ENCODE assay signal across 8 cellular contexts in genomic region chr4:25144870-25145481, GRCh38. TPM values are rescaled to one million over a fixed set of nuclear protein-coding genes. Genes with fewer than 3 reads are reported as not detected.
A peak's percentile ranks its signal among the peaks of the same experiment; 100 is the strongest.
DNase-seq lines count a peak whose midpoint lies in the region; ATAC-seq and TF ChIP-seq lines count a peak whose summit lies in the region.

No MANE protein-coding gene starts in this region.

- H3K36me3 ChIP-seq in PC-3 (ENCODE audit: low read depth, low read length) = no peaks in the 10 kb centered on the region
- H3K36me3 ChIP-seq in tibial artery = peaks cover 6 to 11% (median 11%) of the 10 kb centered on the region in 3 donors

- no peaks in the 10 kb centered on the region for H3K9me3 ChIP-seq in PC-3 (ENCODE audit: low read length)
- no peaks in the 10 kb centered on the region for H3K9me3 ChIP-seq in tibial artery

- H3K4me1 ChIP-seq in PC-3 (ENCODE audit: insufficient read depth, low read length) (no peaks in the 10 kb centered on the region), tibial artery (no peaks in the 10 kb centered on the region)

- no peaks in the 10 kb centered on the region for H3K79me2 ChIP-seq in PC-3 (ENCODE audit: low read length)

- intact Hi-C loops in PC-3 (cut with micrococcal nuclease) (loop anchor here (5.0 to 10.0 kb wide), 2 partner anchors 163 to 670 kb away; no protein-coding TSS in a partner anchor), tibial artery (cut with DNase I; ENCODE audit: low total_unique reads) (loop anchor here (5.0 to 10.0 kb wide), 2 partner anchors 163 to 660 kb away; no protein-coding TSS in a partner anchor)

- CTCF ChIA-PET in PC-3 (lab: Charles Lee) = interaction anchor here (0.6 to 1.1 kb wide), 6 partner anchors 12 to 421 kb away, joined by 3 to 8 read pairs (median 4); no protein-coding TSS in a partner anchor

- in situ Hi-C loops in GM13977 (cut with MboI; ENCODE audit: low pct_unique_long_range_greater_than_20kb, low sequenced_read_pairs, unreplicated experiment) = no loop called here

- no peaks in the 10 kb centered on the region for H4K20me1 ChIP-seq in PC-3 (ENCODE audit: low read length)

- ATAC-seq in PC-3 (no peak), HG02870 (IDR thresholded peaks at IDR 0.05; ENCODE audit: unreplicated experiment) (no peak), HG03108 (IDR thresholded peaks at IDR 0.05; ENCODE audit: unreplicated experiment) (no peak)

- H3K27me3 ChIP-seq in PC-3 (ENCODE audit: low read length) (no peaks in the 10 kb centered on the region), tibial artery (no peaks in the 10 kb centered on the region)

- POLR2A ChIA-PET in PC-3 (lab: Charles Lee; ENCODE audit: unreplicated experiment) = interaction anchor here (0.5 kb wide), 1 partner anchor 672 kb away, joined by 8 read pairs; no protein-coding TSS in a partner anchor

- H3K9ac ChIP-seq in PC-3 (ENCODE audit: low read length) = no peak overlapping the region

- no peak overlapping the region for H3K27ac ChIP-seq in PC-3 (ENCODE audit: low read length)
- no peak overlapping the region for H3K27ac ChIP-seq in tibial artery

- no peak for DNase-seq in AG09319 (ENCODE audit: extremely low read depth, low read depth)
- DNase-seq in GM13977 (ENCODE audit: low spot score) = peak; percentile 31
- peak; percentile 61 for DNase-seq in PC-3
- peak; percentile 57 for DNase-seq in fibroblast of pulmonary artery (ENCODE audit: low read depth)
- DNase-seq in tibial artery = no peak
- no peak for DNase-seq in SKM-1 (lab: John Stamatoyannopoulos, UW; ENCODE audit: unreplicated experiment)

- no TSS peak for BruUV-seq in PC-3 (replicated peaks; lab: Mats Ljungman, UMichigan)

- no peak overlapping the region for H3K4me2 ChIP-seq in PC-3 (ENCODE audit: low read length)

- TF ChIP-seq CTCF in AG09319 (IDR thresholded peaks at IDR 0.05; ENCODE audit: low read depth, low read length) (peak; percentile 56), GM13977 (IDR thresholded peaks at IDR 0.05; ENCODE audit: extremely low read depth, insufficient read depth, missing control alignments) (peak; percentile 49), PC-3 (conservative IDR thresholded peaks at IDR 0.05; ENCODE audit: low read depth, low read length) (peak; percentile 73), fibroblast of pulmonary artery (IDR thresholded peaks at IDR 0.05; ENCODE audit: low read length, missing control alignments) (peak; percentile 72), tibial artery (IDR thresholded peaks at IDR 0.05) (peak; percentile 37 to 42)

- H3K4me3 ChIP-seq in PC-3 (ENCODE audit: low read length) = no peak overlapping the region
- no peak overlapping the region for H3K4me3 ChIP-seq in fibroblast of pulmonary artery (replicated peaks; ENCODE audit: low read depth, low read length)
- no peak overlapping the region for H3K4me3 ChIP-seq in tibial artery

- H3F3A ChIP-seq in PC-3 (ENCODE audit: low read length, unreplicated experiment) = no peaks in the 10 kb centered on the region

- H2AFZ ChIP-seq in PC-3 (ENCODE audit: low read length) = no peak overlapping the region

- no peaks in the 10 kb centered on the region for H3K9me2 ChIP-seq in PC-3 (replicated peaks; ENCODE audit: low read length)

RNA-seq across cellular contexts. Expression of gene SEPSECS, which starts 15.3 kb away (rescaled TPM):
- 3.1 and 5.2 TPM in 2 replicates for total RNA-seq in PC-3 (2014; rRNA removed)

Comparison
In these comparisons a context has a peak if more than half of its experiments do, and no peak if none do; other contexts are left out.
1. DNase-seq: peak in GM13977 (single experiment), PC-3 (single experiment) and fibroblast of pulmonary artery (single experiment); none in AG09319 (single experiment), tibial artery (0 of 2) and SKM-1 (single experiment).
2. Peak in every context shown above with its lines, with median percentiles within 50 percentile points of each other: CTCF ChIP-seq.